ENCODE assay signal across 8 cellular contexts in the genomic region with DNA sequence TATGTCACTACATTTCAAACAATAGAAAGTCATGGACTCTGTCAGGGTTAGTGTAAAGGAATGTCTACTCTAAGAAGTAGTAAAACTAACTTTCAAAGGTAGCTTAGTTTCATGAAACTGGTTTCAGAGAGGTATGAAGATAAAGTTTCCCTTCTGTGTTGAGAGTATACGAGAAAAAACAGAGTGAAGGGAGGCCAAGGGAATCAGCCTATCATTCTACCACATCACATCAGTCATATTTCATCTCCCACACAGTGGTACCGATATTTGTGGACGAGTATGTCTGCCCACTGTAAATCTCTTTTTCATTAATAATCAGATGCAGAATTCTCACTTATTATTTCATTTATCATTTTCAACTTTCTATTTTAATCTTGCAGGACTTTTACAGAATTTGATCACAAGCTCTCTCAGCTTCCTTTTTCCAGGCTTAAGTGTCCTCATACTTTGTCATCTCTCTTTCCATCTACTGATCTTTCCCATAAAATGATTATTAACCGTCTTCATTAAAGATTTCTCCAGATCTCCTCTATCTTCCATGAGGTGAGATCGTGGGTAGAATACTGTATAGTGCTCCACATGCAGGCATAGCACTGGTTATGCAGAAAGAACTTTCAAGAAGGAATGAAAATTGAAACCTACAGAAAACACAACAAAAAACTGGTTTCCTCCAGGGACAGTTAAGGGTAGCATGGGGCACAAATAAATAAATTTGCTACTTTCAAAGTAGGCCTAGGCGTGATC. TPM values are rescaled to one million over a fixed set of nuclear protein-coding genes. Genes with fewer than 3 reads are reported as not detected.
DNase-seq lines count a peak whose midpoint lies in the region; ATAC-seq, FAIRE-seq and TF ChIP-seq lines count a peak whose summit lies in the region.

No MANE protein-coding gene starts in this region.

- H3K4me1 ChIP-seq in CD4-positive, CD25-positive, alpha-beta regulatory T cell (ENCODE audit: control insufficient read depth, insufficient read depth, low read length, poor library complexity, severe bottlenecking): peaks cover 28% of the 10 kb centered on the region
- H3K4me1 ChIP-seq in astrocyte (ENCODE audit: insufficient read depth, low read length) (peaks cover 23% of the 10 kb centered on the region), foreskin keratinocyte (peaks cover 11% of the 10 kb centered on the region)

- peaks cover 0 to 8% (median 0%) of the 10 kb centered on the region in 7 donors for H3K9me3 Mint-ChIP-seq in CD4-positive, CD25-positive, alpha-beta regulatory T cell
- H3K9me3 Mint-ChIP-seq in astrocyte (ENCODE audit: unreplicated experiment): no peaks in the 10 kb centered on the region
- H3K9me3 Mint-ChIP-seq in natural killer cell: peaks cover 0 to 2% of the 10 kb centered on the region in 2 donors

- ATAC-seq in CD4-positive, CD25-positive, alpha-beta regulatory T cell (ENCODE audit: low read depth in 2 of 2): peak; percentile 25 to 29
- ATAC-seq in HG02642 (IDR thresholded peaks at IDR 0.05; ENCODE audit: poor library complexity, unreplicated experiment) (peak; percentile 26), natural killer cell (peak; percentile 31 to 50 (median 35)), foreskin keratinocyte (no peak)

- H3K4me3 Mint-ChIP-seq in CD4-positive, CD25-positive, alpha-beta regulatory T cell: peak overlapping the region; percentile 22 to 91 (median 44)
- H3K4me3 Mint-ChIP-seq in astrocyte (ENCODE audit: unreplicated experiment) (no peak overlapping the region), natural killer cell (peak overlapping the region; percentile 47)

- H3K4me1 Mint-ChIP-seq in CD4-positive, CD25-positive, alpha-beta regulatory T cell: peaks cover 24 to 43% (median 42%) of the 10 kb centered on the region in 4 donors
- peaks cover 3% of the 10 kb centered on the region for H3K4me1 Mint-ChIP-seq in astrocyte (ENCODE audit: low read depth, unreplicated experiment)
- H3K4me1 Mint-ChIP-seq in natural killer cell: peaks cover 46 to 53% of the 10 kb centered on the region in 2 donors

- H3K27me3 Mint-ChIP-seq in CD4-positive, CD25-positive, alpha-beta regulatory T cell: no peaks in the 10 kb centered on the region
- H3K27me3 Mint-ChIP-seq in astrocyte (ENCODE audit: low read depth, unreplicated experiment) (no peaks in the 10 kb centered on the region), natural killer cell (ENCODE audit: low read depth in 2 of 2) (no peaks in the 10 kb centered on the region)

- peak overlapping the region; percentile 98 for H2AFZ ChIP-seq in astrocyte (ENCODE audit: low read depth, low read length)

- no peaks in the 10 kb centered on the region for H3K79me2 ChIP-seq in astrocyte (ENCODE audit: insufficient read depth, low read length)

- intact Hi-C loops in natural killer cell (cut with micrococcal nuclease): loop anchor here (1.0 to 5.0 kb wide), 3 partner anchors 205 to 796 kb away; no protein-coding TSS in a partner anchor

- H3K9me3 ChIP-seq in CD4-positive, CD25-positive, alpha-beta regulatory T cell (ENCODE audit: control insufficient read depth in 2 of 2, low read length in 2 of 2): no peaks in the 10 kb centered on the region
- H3K9me3 ChIP-seq in astrocyte (ENCODE audit: insufficient read depth, low read depth, low read length): no peaks in the 10 kb centered on the region

- H3K27ac ChIP-seq in CD4-positive, CD25-positive, alpha-beta regulatory T cell (ENCODE audit: insufficient read depth, low read length, poor library complexity, severe bottlenecking): peak overlapping the region; percentile 48
- H3K27ac ChIP-seq in astrocyte (ENCODE audit: low read depth, low read length) (no peak overlapping the region), foreskin keratinocyte (no peak overlapping the region)

- H3K36me3 ChIP-seq in CD4-positive, CD25-positive, alpha-beta regulatory T cell (ENCODE audit: control insufficient read depth, insufficient read depth, low read length): peaks cover 8% of the 10 kb centered on the region
- H3K36me3 ChIP-seq in astrocyte (ENCODE audit: insufficient read depth, low read length): no peaks in the 10 kb centered on the region

- peak overlapping the region in 2 of 3 donors; percentile 8 to 97 for H3K27ac Mint-ChIP-seq in CD4-positive, CD25-positive, alpha-beta regulatory T cell
- H3K27ac Mint-ChIP-seq in astrocyte (ENCODE audit: unreplicated experiment) (no peak overlapping the region), natural killer cell (peak overlapping the region; percentile 80 to 90)

- H4K20me1 ChIP-seq in astrocyte (ENCODE audit: insufficient read depth, low read length): no peaks in the 10 kb centered on the region

- H3K27me3 ChIP-seq in CD4-positive, CD25-positive, alpha-beta regulatory T cell (ENCODE audit: control insufficient read depth, insufficient read depth, low read length): no peaks in the 10 kb centered on the region
- H3K27me3 ChIP-seq in astrocyte (ENCODE audit: insufficient read depth, low read length) (no peaks in the 10 kb centered on the region), foreskin keratinocyte (no peaks in the 10 kb centered on the region)

- peak overlapping the region; percentile 91 for H3K9ac ChIP-seq in astrocyte (ENCODE audit: low read length)

- H3K36me3 Mint-ChIP-seq in CD4-positive, CD25-positive, alpha-beta regulatory T cell: peaks cover 21% of the 10 kb centered on the region
- H3K36me3 Mint-ChIP-seq in astrocyte (ENCODE audit: low read depth, unreplicated experiment) (no peaks in the 10 kb centered on the region), natural killer cell (peaks cover 6% of the 10 kb centered on the region)

- FAIRE-seq in astrocyte (lab: Jason Lieb, UNC): no peak

- peak overlapping the region; percentile 67 for H3K4me3 ChIP-seq in CD4-positive, CD25-positive, alpha-beta regulatory T cell (ENCODE audit: low read depth, low read length)
- no peak overlapping the region for H3K4me3 ChIP-seq in astrocyte (ENCODE audit: insufficient read depth, low read depth, low read length)

- DNase-seq in CD4-positive, CD25-positive, alpha-beta regulatory T cell: no peak
- no peak for DNase-seq in astrocyte (ENCODE audit: low read depth)
- DNase-seq in natural killer cell: no peak
- no peak for DNase-seq in NCI-H2029 treated with DMSO at 0.1 percent for 48 hours (lab: John Stamatoyannopoulos, UW)
- no peak for DNase-seq in foreskin keratinocyte
- no peak for DNase-seq in LoVo (ENCODE audit: low spot score)
- DNase-seq in occipital lobe (lab: John Stamatoyannopoulos, UW): no peak

- TF ChIP-seq CTCF in astrocyte (IDR thresholded peaks at IDR 0.05; ENCODE audit: insufficient read depth, low read depth, low read length) (no peak), natural killer cell (IDR thresholded peaks at IDR 0.05) (no peak), foreskin keratinocyte (conservative IDR thresholded peaks at IDR 0.05) (no peak)

- peak overlapping the region; percentile 95 for H3K4me2 ChIP-seq in astrocyte (ENCODE audit: low read length)

RNA-seq across cellular contexts. Expression of a gene that starts 11.5 kb away (rescaled TPM):
- total RNA-seq in CD4-positive, CD25-positive, alpha-beta regulatory T cell: 130 TPM
- polyA plus RNA-seq in CD4-positive, CD25-positive, alpha-beta regulatory T cell: 100 to 1,000 TPM in 2 of 4 donors, 10 to 100 TPM in 2; 90.4 to 117 (median 101) TPM
- 109 and 125 TPM in 2 replicates for total RNA-seq in astrocyte
- total RNA-seq in natural killer cell: 100 to 1,000 TPM; 141 to 218 (median 151) TPM
- 97.6 and 100.0 TPM in 2 replicates for total RNA-seq in foreskin keratinocyte
- 112 and 114 TPM in 2 replicates for polyA plus RNA-seq in foreskin keratinocyte
- total RNA-seq in occipital lobe: 23.4 TPM
